Comparison of ENCODE assay signal across 10 cellular contexts in the genomic region with DNA sequence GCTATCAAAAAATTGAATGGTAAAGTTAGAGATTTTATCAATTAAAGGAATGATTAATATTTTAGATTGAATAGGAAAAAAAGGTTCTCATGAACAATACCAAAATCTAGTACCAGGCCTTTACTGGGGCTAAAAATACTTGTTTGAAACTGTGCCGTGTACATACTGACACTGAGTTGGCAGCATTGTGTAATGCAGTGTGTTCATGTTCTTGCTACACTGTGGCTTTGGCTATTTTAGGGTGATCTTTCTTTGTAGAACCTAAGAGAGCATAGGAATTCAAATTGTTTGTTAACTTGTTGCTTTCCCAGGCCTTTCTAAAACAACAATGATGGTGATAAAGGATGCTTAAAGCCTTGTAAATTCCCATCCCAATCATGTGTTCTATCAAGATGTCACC.
"Had no signal": no experiment of that assay in that cellular context is flagged by ENCODE, and none has a peak within 500 bp of the region (broad histone marks: within the 10 kb centered on the region; RNA-seq: fewer than 3 reads in every experiment).

No MANE protein-coding gene starts in this region.

- H3K27ac ChIP-seq: adrenal gland, body of pancreas, left lung, uterus had no signal

- H3K4me1 ChIP-seq: adrenal gland, body of pancreas, left lung, uterus had no signal

- ATAC-seq: activated CD4-positive, CD25-positive, alpha-beta regulatory T cell treated with anti-CD3 and anti-CD28 coated beads, Interleukin-2, amount 50 U/mL, for 24 hours; body of pancreas; left lung had no signal

- DNase-seq: activated naive CD4-positive, alpha-beta T cell treated with anti-CD3 and anti-CD28 coated beads, Interleukin-2, amount 50 U/mL, for 16 hours; adrenal gland; body of pancreas; islet precursor cell; left lung; mesenchymal stem cell; stimulated activated CD4-positive, alpha-beta T cell treated with anti-CD3 and anti-CD28 coated beads, Interleukin-2, amount 100 ng/mL, for 48 hours; stimulated activated naive CD4-positive, alpha-beta T cell treated with Interleukin-2 at 50 U/mL for 16 hours; uterus had no signal

- H3K27me3 ChIP-seq: adrenal gland, body of pancreas, left lung, uterus had no signal

- H3K9me3 ChIP-seq: adrenal gland, body of pancreas, left lung, uterus had no signal

- H3K36me3 ChIP-seq: adrenal gland, left lung, uterus had no signal

- H3K4me3 ChIP-seq: adrenal gland, body of pancreas, left lung, uterus had no signal
